Comparison of ENCODE assay signal across 2 cellular contexts in genomic region chr4:127335732-127336131, GRCh38.
A peak's percentile ranks its signal among the peaks of the same experiment; 100 is the strongest.
TF ChIP-seq lines count a peak whose summit lies in the region.

No MANE protein-coding gene starts in this region.

TF ChIP-seq in IMR-90, 13 proteins besides CTCF, POLR2A, EP300 and RAD21 (continued from another document):
- no peak for TF ChIP-seq MAZ (IDR thresholded peaks at IDR 0.05; ENCODE audit: borderline replicate concordance, low read depth, low read length)
- no peak for TF ChIP-seq RCOR1 (IDR thresholded peaks at IDR 0.05; ENCODE audit: insufficient replicate concordance, low read length)
- TF ChIP-seq CHD1 (IDR thresholded peaks at IDR 0.05; ENCODE audit: low read depth, low read length), result no peak
- TF ChIP-seq MAFK (IDR thresholded peaks at IDR 0.05; ENCODE audit: low read depth, low read length), result 0 out of 2 replicates have a peak, but pooled peaks have one; percentile 12

TF ChIP-seq in K562, 482 proteins besides CTCF, POLR2A, EP300 and RAD21 (continued from another document):
- TF ChIP-seq ZNF316 (IDR thresholded peaks at IDR 0.05) (peak; percentile 67), ZNF717 (CRISPR knock-in tag; IDR thresholded peaks at IDR 0.05) (no peak), C11orf30 (IDR thresholded peaks at IDR 0.05; ENCODE audit: low read depth) (peak; percentile 63), E2F6 (IDR thresholded peaks at IDR 0.05; ENCODE audit: borderline replicate concordance in 1 of 2, extremely low read depth in 1 of 2, insufficient read depth in 1 of 2, insufficient read length in 1 of 2, low read depth in 1 of 2, low read length in 1 of 2, poor library complexity in 1 of 2, severe bottlenecking in 1 of 2) (no peak), MAFG (tag; conservative IDR thresholded peaks at IDR 0.05) (peak; percentile 65), ARID1B (IDR thresholded peaks at IDR 0.05) (0 out of 2 replicates have a peak, but pooled peaks have one; percentile 9), JUN (IDR thresholded peaks at IDR 0.05; ENCODE audit: borderline replicate concordance, low read depth, low read length) (no peak), JUN (CRISPR knock-in tag; IDR thresholded peaks at IDR 0.05; ENCODE audit: borderline replicate concordance) (no peak)
